In the genomic region with DNA sequence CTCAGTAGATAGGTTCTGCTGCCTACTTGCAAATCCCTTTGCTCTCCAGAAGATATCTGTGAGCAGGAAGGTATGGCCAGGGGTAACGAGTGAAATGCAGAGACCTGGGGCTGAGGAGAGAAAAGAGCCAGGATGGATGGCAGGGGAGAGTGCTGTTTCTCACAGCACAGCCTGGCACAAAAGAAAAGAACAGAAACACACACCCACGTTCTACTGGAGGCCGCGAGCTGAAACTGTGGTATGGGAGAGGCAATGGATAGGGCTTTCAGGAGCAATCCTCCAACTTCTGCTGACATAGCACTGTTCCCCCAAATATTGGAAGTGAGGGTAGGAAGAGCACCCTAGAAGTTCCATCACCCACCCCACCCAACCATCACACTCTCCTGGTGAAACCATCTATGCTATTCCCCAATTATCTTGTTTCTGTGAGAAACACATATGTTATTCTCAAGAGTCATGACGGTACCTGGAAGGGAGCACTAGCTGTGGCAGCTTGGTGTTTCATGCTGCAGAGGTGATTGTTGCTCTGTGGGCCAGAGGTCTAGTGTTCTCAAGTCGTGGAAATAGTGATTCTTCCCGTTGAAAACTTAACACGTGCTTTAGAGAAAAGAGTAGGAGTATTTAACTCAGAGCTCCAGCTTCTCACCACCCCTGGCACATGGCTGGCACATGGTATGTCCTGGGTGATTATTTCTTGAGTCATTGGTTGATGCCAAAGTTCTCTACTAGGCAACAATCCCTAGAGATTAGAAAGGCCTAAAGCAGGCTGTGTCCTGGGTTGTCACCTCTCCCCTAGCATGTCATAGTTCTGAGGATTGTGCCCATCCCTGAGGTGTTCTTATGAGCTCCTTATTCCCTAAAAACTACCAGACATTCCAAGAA, we compare ENCODE assay signal across 13 cellular contexts.
"Had no signal": no experiment of that assay in that cellular context is flagged by ENCODE, and none has a peak within 500 bp of the region (broad histone marks: within the 10 kb centered on the region; RNA-seq: fewer than 3 reads in every experiment).

No MANE protein-coding gene starts in this region.

- H3K36me3 ChIP-seq: tibial nerve had no signal

- H3K27ac ChIP-seq: VCaP had no signal

- H3K4me3 ChIP-seq: tibial nerve had no signal

- ATAC-seq: natural killer cell; stimulated activated memory B cell treated with anti-CD40 and anti-IgM and Interleukin-4, amounts not matched to agents 10 μg/mL and 1 μg/mL and 100 μg/mL, for 72 hours had no signal

- H3K9me3 ChIP-seq: tibial nerve had no signal

- DNase-seq: activated CD4-positive, alpha-beta T cell treated with anti-CD3 and anti-CD28 coated beads for 1 hour; activated CD4-positive, alpha-beta T cell treated with anti-CD3 and anti-CD28 coated beads, Interleukin-2, amount 50 U/mL, for 48 hours; activated effector memory CD4-positive, alpha-beta T cell treated with Interleukin-2 at 50 U/mL for 16 hours; activated T-cell treated with anti-CD3 and anti-CD28 coated beads, Interleukin-2, amount 50 U/mL, for 24 hours; cortex of kidney; effector memory CD4-positive, alpha-beta T cell; foreskin melanocyte; natural killer cell; nucleus accumbens; SIG-M5 had no signal

- H3K27me3 ChIP-seq: tibial nerve had no signal
